15 cellular contexts compared by ENCODE assay signal in the genomic region with DNA sequence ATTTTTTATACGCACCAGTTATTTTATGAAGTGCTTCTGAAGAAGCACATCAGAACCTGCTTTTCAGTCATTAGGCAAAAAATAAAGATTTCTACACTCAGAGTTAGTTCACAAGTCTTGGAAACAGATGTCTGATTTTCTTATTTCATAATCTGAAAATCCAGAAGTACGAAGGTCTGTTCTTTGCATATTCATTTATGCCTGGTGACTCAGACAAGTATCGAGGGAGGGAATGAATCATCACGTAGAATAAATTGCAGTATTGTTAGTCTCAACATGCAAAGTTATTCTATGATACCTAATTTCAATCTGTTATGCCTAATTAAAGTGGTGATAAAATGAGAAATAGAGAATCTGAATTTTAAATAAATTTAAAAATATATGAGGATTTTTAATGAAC.
DNase-seq lines count a peak whose midpoint lies in the region; ATAC-seq, FAIRE-seq and TF ChIP-seq lines count a peak whose summit lies in the region.
"Had no signal": no experiment of that assay in that cellular context is flagged by ENCODE, and none has a peak within 500 bp of the region (broad histone marks: within the 10 kb centered on the region; RNA-seq: fewer than 3 reads in every experiment).

No MANE protein-coding gene starts in this region.

- TF ChIP-seq CTCF in astrocyte (IDR thresholded peaks at IDR 0.05; ENCODE audit: insufficient read depth, low read depth, low read length), result no peak

- no peak overlapping the region for H3K4me3 ChIP-seq in astrocyte (ENCODE audit: insufficient read depth, low read depth, low read length)

- no peak overlapping the region for H3K9ac ChIP-seq in astrocyte (ENCODE audit: low read length)

- no peaks in the 10 kb centered on the region for H3K36me3 Mint-ChIP-seq in astrocyte (ENCODE audit: low read depth, unreplicated experiment)

- H3K9me3 ChIP-seq in astrocyte (ENCODE audit: insufficient read depth, low read depth, low read length), result no peaks in the 10 kb centered on the region
- H3K9me3 ChIP-seq: Caco-2 had no signal

- peaks cover 3% of the 10 kb centered on the region for H3K4me1 Mint-ChIP-seq in astrocyte (ENCODE audit: low read depth, unreplicated experiment)
- H3K4me1 Mint-ChIP-seq: activated CD4-positive, alpha-beta T cell treated with anti-CD3 and anti-CD28 coated beads, Interleukin-2, amount 10 ng/mL, durations not matched to agents 24 days and 14 days had no signal

- no peak overlapping the region for H3K4me3 Mint-ChIP-seq in astrocyte (ENCODE audit: unreplicated experiment)
- H3K4me3 Mint-ChIP-seq: activated CD4-positive, alpha-beta T cell treated with anti-CD3 and anti-CD28 coated beads, Interleukin-2, amount 10 ng/mL, durations not matched to agents 24 days and 14 days; activated naive CD8-positive, alpha-beta T cell had no signal

- no peak overlapping the region for H2AFZ ChIP-seq in astrocyte (ENCODE audit: low read depth, low read length)

- no peaks in the 10 kb centered on the region for H3K79me2 ChIP-seq in astrocyte (ENCODE audit: insufficient read depth, low read length)

- no peaks in the 10 kb centered on the region for H3K4me1 ChIP-seq in astrocyte (ENCODE audit: insufficient read depth, low read length)
- H3K4me1 ChIP-seq: Caco-2 had no signal

- FAIRE-seq in astrocyte (lab: Jason Lieb, UNC), result no peak

- no peak overlapping the region for H3K4me2 ChIP-seq in astrocyte (ENCODE audit: low read length)

- H3K27me3 Mint-ChIP-seq in astrocyte (ENCODE audit: low read depth, unreplicated experiment), result peaks cover 2% of the 10 kb centered on the region

- no peaks in the 10 kb centered on the region for H4K20me1 ChIP-seq in astrocyte (ENCODE audit: insufficient read depth, low read length)

- H3K27ac ChIP-seq in astrocyte (ENCODE audit: low read depth, low read length), result no peak overlapping the region

- H3K36me3 ChIP-seq in astrocyte (ENCODE audit: insufficient read depth, low read length), result no peaks in the 10 kb centered on the region

- H3K27ac Mint-ChIP-seq in astrocyte (ENCODE audit: unreplicated experiment), result no peak overlapping the region
- H3K27ac Mint-ChIP-seq: activated CD4-positive, alpha-beta T cell treated with anti-CD3 and anti-CD28 coated beads, Interleukin-2, amount 10 ng/mL, durations not matched to agents 24 days and 14 days; activated naive CD8-positive, alpha-beta T cell had no signal

- peak; percentile 73 for DNase-seq in DMS 273 (lab: John Stamatoyannopoulos, UW; ENCODE audit: unreplicated experiment)
- DNase-seq in HT1080 (ENCODE audit: low read depth), result peak; percentile 38
- peak; percentile 4 for DNase-seq in astrocyte (ENCODE audit: low read depth)
- peak; percentile 10 for DNase-seq in kidney tubule cell (ENCODE audit: low spot score)
- no peak for DNase-seq in left cardiac atrium
- DNase-seq: activated CD4-positive, alpha-beta T cell treated with anti-CD3 and anti-CD28 coated beads, Interleukin-2, amount 10 ng/mL, durations not matched to agents 24 days and 14 days; Caco-2; NCI-H2107; Right ventricle myocardium superior; stimulated activated CD4-positive, alpha-beta T cell treated with anti-CD3 and anti-CD28 coated beads, Interleukin-2, amount 100 ng/mL, for 48 hours; substantia nigra had no signal

- H3K9me3 Mint-ChIP-seq in astrocyte (ENCODE audit: unreplicated experiment), result no peaks in the 10 kb centered on the region

- H3K27me3 ChIP-seq in astrocyte (ENCODE audit: insufficient read depth, low read length), result no peaks in the 10 kb centered on the region

- ATAC-seq in GM18502 (IDR thresholded peaks at IDR 0.05; ENCODE audit: poor library complexity, unreplicated experiment), result no peak
- ATAC-seq in GM18873 (IDR thresholded peaks at IDR 0.05; ENCODE audit: low FRiP score, unreplicated experiment), result no peak
- ATAC-seq in left cardiac atrium, result no peak
- ATAC-seq in HG02938 (IDR thresholded peaks at IDR 0.05; ENCODE audit: unreplicated experiment), result no peak

- intact Hi-C loops in left cardiac atrium (cut with DNase I), result no loop called here
